In genomic region chr4:152910521-152910920, GRCh38 we compare ENCODE assay signal across 26 cellular contexts. TPM values are rescaled to one million over a fixed set of nuclear protein-coding genes. Genes with fewer than 3 reads are reported as not detected.
DNase-seq lines count a peak whose midpoint lies in the region; FAIRE-seq and TF ChIP-seq lines count a peak whose summit lies in the region.
"Had no signal": no experiment of that assay in that cellular context is flagged by ENCODE, and none has a peak within 500 bp of the region (broad histone marks: within the 10 kb centered on the region; RNA-seq: fewer than 3 reads in every experiment).

No MANE protein-coding gene starts in this region.

- CTCF ChIA-PET in endothelial cell of umbilical vein (lab: Charles Lee): no interaction called here

- H3K9ac ChIP-seq in OCI-LY3 (ENCODE audit: low read length) (no peak overlapping the region), endothelial cell of umbilical vein (replicated peaks; ENCODE audit: extremely low read depth, insufficient read depth, low read length) (no peak overlapping the region)

- WGBS in stomach, 5 donors: 63 to 96% (median 74%) methylated on average over 3 of the region's 3 CpGs

- H3K79me2 ChIP-seq in OCI-LY3 (ENCODE audit: low read length) (no peaks in the 10 kb centered on the region), endothelial cell of umbilical vein (ENCODE audit: control insufficient read depth, insufficient read depth, low read length) (no peaks in the 10 kb centered on the region)

- DNase-seq in endothelial cell of umbilical vein (ENCODE audit: low read depth, low spot score) (no peak), retinal pigment epithelial cell (ENCODE audit: low read depth) (no peak), breast epithelium (ENCODE audit: low spot score in 2 of 2) (no peak), H4 (ENCODE audit: low spot score) (no peak), stomach (no peak)
- no peak for DNase-seq in NK-92 treated with Interleukin-12 subunit alpha and Interleukin-12 subunit beta, amount 100 ng/mL, for 24 hours (lab: John Stamatoyannopoulos, UW)
- DNase-seq: CD8-positive, alpha-beta memory T cell; DMS 273 treated with DMSO at 0.1 percent for 48 hours; DMS79; EL; GDM1; H7; Karpas-422; MM.1S; NCI-H2029; NCI-H446 treated with DMSO at 0.1 percent for 48 hours; NCI-H526; NCI-H82; Right ventricle myocardium superior; RPMI8226 had no signal

- H3K27me3 ChIP-seq in OCI-LY3 (ENCODE audit: low read depth, low read length): no peaks in the 10 kb centered on the region
- H3K27me3 ChIP-seq in endothelial cell of umbilical vein (ENCODE audit: control insufficient read depth in 2 of 2, insufficient read depth in 2 of 2, low read length in 2 of 2): no peaks in the 10 kb centered on the region
- no peaks in the 10 kb centered on the region for H3K27me3 ChIP-seq in breast epithelium
- no peaks in the 10 kb centered on the region for H3K27me3 ChIP-seq in stomach

- H3K4me2 ChIP-seq in OCI-LY3 (ENCODE audit: low read length) (no peak overlapping the region), endothelial cell of umbilical vein (ENCODE audit: insufficient read depth, low read length) (no peak overlapping the region)

- H3K9me3 ChIP-seq in OCI-LY3 (ENCODE audit: insufficient read depth, low read length) (no peaks in the 10 kb centered on the region), endothelial cell of umbilical vein (replicated peaks; ENCODE audit: control insufficient read depth, insufficient read depth, low read length) (no peaks in the 10 kb centered on the region), breast epithelium (no peaks in the 10 kb centered on the region), stomach (no peaks in the 10 kb centered on the region)

- TF ChIP-seq CTCF in C4-2B (conservative IDR thresholded peaks at IDR 0.05): 0 out of 2 replicates have a peak, but pooled peaks have one; percentile 10
- TF ChIP-seq CTCF in OCI-LY3 (IDR thresholded peaks at IDR 0.05; ENCODE audit: low read depth, low read length): peak; percentile 22; the same call in 1 of the 2 replicates
- no peak for TF ChIP-seq CTCF in endothelial cell of umbilical vein (IDR thresholded peaks at IDR 0.05; ENCODE audit: extremely low read depth in 1 of 2, insufficient read depth in 1 of 2, low read depth in 1 of 2, low read length in 2 of 2)
- TF ChIP-seq CTCF in retinal pigment epithelial cell (conservative IDR thresholded peaks at IDR 0.05; ENCODE audit: low read depth, low read length): peak; percentile 4
- TF ChIP-seq CTCF in breast epithelium (IDR thresholded peaks at IDR 0.05): no peak
- TF ChIP-seq CTCF in stomach (IDR thresholded peaks at IDR 0.05): no peak

- dilution Hi-C loops in endothelial cell of umbilical vein (cut with MboI; ENCODE audit: extremely low pct_ligation_motif_present, low sequenced_read_pairs): no loop called here

- intact Hi-C loops in endothelial cell of umbilical vein (cut with micrococcal nuclease): no loop called here
- intact Hi-C loops in breast epithelium (cut with DNase I; ENCODE audit: low total_unique reads): no loop called here
- intact Hi-C loops in stomach (cut with DNase I; ENCODE audit: low total_unique reads): no loop called here

- no peak overlapping the region for H2AFZ ChIP-seq in OCI-LY3 (ENCODE audit: low read depth, low read length)
- no peak overlapping the region for H2AFZ ChIP-seq in endothelial cell of umbilical vein (ENCODE audit: low read depth, low read length)

- no peaks in the 10 kb centered on the region for H3K9me1 ChIP-seq in endothelial cell of umbilical vein (replicated peaks; ENCODE audit: control insufficient read depth, extremely low read depth, insufficient read depth, low read length)

- BruUV-seq in endothelial cell of umbilical vein (replicated peaks; lab: Mats Ljungman, UMichigan): TSS peak; percentile 14

- no peak for TF ChIP-seq POLR2A in endothelial cell of umbilical vein (IDR thresholded peaks at IDR 0.05; ENCODE audit: low read depth, low read length)
- TF ChIP-seq POLR2A in breast epithelium (IDR thresholded peaks at IDR 0.05): no peak
- no peak for TF ChIP-seq POLR2A in stomach (IDR thresholded peaks at IDR 0.05)

- H3K4me3 ChIP-seq in OCI-LY3 (ENCODE audit: low read length) (no peak overlapping the region), endothelial cell of umbilical vein (replicated peaks in 1 of 3; ENCODE audit: insufficient read depth in 1 of 3, low read depth in 1 of 3, low read length in 3 of 3) (no peak overlapping the region), retinal pigment epithelial cell (ENCODE audit: low read length) (no peak overlapping the region), breast epithelium (no peak overlapping the region), stomach (no peak overlapping the region)
- H3K4me3 ChIP-seq: GM12878 had no signal

- H4K20me1 ChIP-seq in OCI-LY3 (ENCODE audit: insufficient read depth, low read length) (no peaks in the 10 kb centered on the region), endothelial cell of umbilical vein (replicated peaks; ENCODE audit: control insufficient read depth, extremely low read depth, insufficient read depth, low read length) (no peaks in the 10 kb centered on the region)

- POLR2A ChIA-PET in endothelial cell of umbilical vein (lab: Charles Lee): no interaction called here

- H3K36me3 ChIP-seq in OCI-LY3 (replicated peaks; ENCODE audit: low read depth, low read length) (peaks cover 8% of the 10 kb centered on the region), endothelial cell of umbilical vein (ENCODE audit: control insufficient read depth in 2 of 2, extremely low read depth in 1 of 2, insufficient read depth in 2 of 2, low read length in 2 of 2) (no peaks in the 10 kb centered on the region), breast epithelium (no peaks in the 10 kb centered on the region), stomach (peaks cover 0 to 20% (median 7%) of the 10 kb centered on the region in 4 donors)

- no peak for FAIRE-seq in endothelial cell of umbilical vein (lab: Jason Lieb, UNC)
- FAIRE-seq: GM12878, HepG2 had no signal

- H3K27ac ChIP-seq in C4-2B (no peak overlapping the region), OCI-LY3 (ENCODE audit: low read length) (no peak overlapping the region), endothelial cell of umbilical vein (ENCODE audit: insufficient read depth, low read depth, low read length) (no peak overlapping the region), breast epithelium (no peak overlapping the region), stomach (no peak overlapping the region)
- H3K27ac ChIP-seq: 22Rv1 had no signal

- H3K4me1 ChIP-seq in OCI-LY3 (ENCODE audit: low read length) (peaks cover 4% of the 10 kb centered on the region; the same call in 1 of the 2 replicates), endothelial cell of umbilical vein (ENCODE audit: control insufficient read depth, extremely low read depth, insufficient read depth, low read length) (no peaks in the 10 kb centered on the region), breast epithelium (no peaks in the 10 kb centered on the region), stomach (no peaks in the 10 kb centered on the region)

- TF ChIP-seq EP300 in stomach (IDR thresholded peaks at IDR 0.05): no peak

TF ChIP-seq in endothelial cell of umbilical vein, 7 proteins besides CTCF, POLR2A, EP300 and RAD21:
- TF ChIP-seq JUN (IDR thresholded peaks at IDR 0.05; ENCODE audit: borderline replicate concordance, insufficient read depth, insufficient read length, low read depth): no peak
- TF ChIP-seq MYC (IDR thresholded peaks at IDR 0.05; ENCODE audit: low read depth, low read length): no peak
- TF ChIP-seq FOS (IDR thresholded peaks at IDR 0.05; ENCODE audit: borderline replicate concordance, insufficient read depth, low read length): no peak
- TF ChIP-seq POLR2AphosphoS5 (IDR thresholded peaks at IDR 0.05; ENCODE audit: insufficient read depth, low read depth, low read length): no peak
- no peak for TF ChIP-seq GATA2 (IDR thresholded peaks at IDR 0.05; ENCODE audit: insufficient read depth, insufficient read length, low read depth, low read length)
- TF ChIP-seq MAX (IDR thresholded peaks at IDR 0.05; ENCODE audit: insufficient read depth, insufficient read length): no peak
- TF ChIP-seq EZH2 (IDR thresholded peaks at IDR 0.05; ENCODE audit: borderline replicate concordance, low read depth, low read length, severe bottlenecking): no peak

RNA-seq across cellular contexts. Expression of gene FHDC1, which starts 25.6 kb away (rescaled TPM):
- total RNA-seq in endothelial cell of umbilical vein: 0.12 and 0.18 TPM in 2 replicates
- polyA plus RNA-seq in endothelial cell of umbilical vein: 0.03 and 0.06 TPM in 2 replicates
- polyA plus RNA-seq in endothelial cell of umbilical vein (2011; cell fraction: cytosol; rRNA removed): 0.03 and 0.04 TPM in 2 replicates
- 0.21 and 0.32 TPM in 2 replicates for polyA plus RNA-seq in endothelial cell of umbilical vein (2011; cell fraction: nucleus; rRNA removed)
- 0.04 and 0.07 TPM in 2 replicates for polyA plus RNA-seq in endothelial cell of umbilical vein (2012)
- 0.13 and 0.27 TPM in 2 replicates for polyA minus RNA-seq in endothelial cell of umbilical vein
- not detected for polyA minus RNA-seq in endothelial cell of umbilical vein (2011; cell fraction: cytosol; rRNA and poly(A)+ RNA removed)
- polyA minus RNA-seq in endothelial cell of umbilical vein (2011; cell fraction: nucleus; rRNA and poly(A)+ RNA removed): 0.19 TPM in 1 of 2 replicates, not detected in the other
- 1 to 10 TPM in 2 of 3 donors, under 1 TPM in 1; 0.48 to 2.3 (median 2.0) TPM for total RNA-seq in breast epithelium
- 0.10 and 0.15 TPM in 2 replicates for total RNA-seq in H4 (2014; rRNA removed; shearing (Covaris generic))
- total RNA-seq in stomach: 10 to 100 TPM in 1 of 5 donors, 1 to 10 TPM in 4; 3.5 to 13.4 (median 8.6) TPM
- 1 to 10 TPM; 2.9 to 4.3 (median 3.8) TPM for polyA plus RNA-seq in stomach
- polyA plus RNA-seq: CD14-positive monocyte; CD8-positive, alpha-beta memory T cell had no signal

Comparison
In these comparisons a context has a peak if more than half of its experiments do, and no peak if none do; other contexts are left out.
1. CTCF ChIP-seq: peak in C4-2B (single experiment), OCI-LY3 (single experiment) and retinal pigment epithelial cell (single experiment); none in endothelial cell of umbilical vein (0 of 2), breast epithelium (0 of 3) and stomach (0 of 7).